In the genomic region with DNA sequence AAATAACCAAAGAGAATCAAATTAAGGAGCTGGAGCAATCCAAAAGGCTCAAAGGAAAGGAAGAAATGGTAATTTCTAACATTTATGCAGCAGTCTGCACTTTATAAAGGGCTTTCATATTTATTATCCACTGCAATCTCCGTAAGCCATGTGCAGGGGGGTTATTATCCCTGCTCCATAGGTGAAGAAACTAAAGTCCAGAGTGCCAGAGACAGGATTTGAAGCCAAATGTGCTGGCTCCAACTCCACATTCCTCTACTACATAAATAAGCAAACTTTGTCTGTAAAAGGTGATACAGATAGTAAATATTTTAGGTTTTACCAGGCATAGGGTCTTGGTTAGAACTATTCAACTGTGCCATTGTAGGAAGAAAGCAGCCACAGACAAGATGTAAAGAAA, we compare ENCODE assay signal across 28 cellular contexts.
"Had no signal": no experiment of that assay in that cellular context is flagged by ENCODE, and none has a peak within 500 bp of the region (broad histone marks: within the 10 kb centered on the region; RNA-seq: fewer than 3 reads in every experiment).

No MANE protein-coding gene starts in this region.

- DNase-seq: colonic mucosa; cortex of kidney; effector CD8-positive, alpha-beta T cell; effector memory CD8-positive, alpha-beta T cell; endodermal cell; erythroblast; esophagus squamous epithelium; foreskin melanocyte; gastrocnemius medialis; heart left ventricle; hypothalamus; immature natural killer cell; islet precursor cell; kidney; kidney glomerular epithelial cell; left colon; left ventricle myocardium inferior; lower lobe of right lung; mesenchymal stem cell; mucosa of descending colon; naive B cell had no signal

- H3K4me1 ChIP-seq: colonic mucosa, esophagus squamous epithelium, gastrocnemius medialis, heart left ventricle, left ventricle myocardium inferior, lower lobe of right lung had no signal

- H3K36me3 ChIP-seq: colonic mucosa, esophagus squamous epithelium, gastrocnemius medialis, heart left ventricle, left ventricle myocardium inferior, lower lobe of right lung had no signal

- H3K4me2 ChIP-seq: hepatocyte had no signal

- H3K4me3 Mint-ChIP-seq: dendritic cell treated with granulocyte-macrophage colony-stimulating factor and Interleukin-4, amounts not matched to agents 40 ng/mL and 50 ng/mL, for 4 days; effector memory CD8-positive, alpha-beta T cell; endodermal cell; immature natural killer cell; mesothelial cell of epicardium; naive B cell had no signal

- H3K9me3 Mint-ChIP-seq: dendritic cell treated with granulocyte-macrophage colony-stimulating factor and Interleukin-4, amounts not matched to agents 40 ng/mL and 50 ng/mL, for 4 days; effector memory CD8-positive, alpha-beta T cell had no signal

- ATAC-seq: effector memory CD8-positive, alpha-beta T cell; esophagus mucosa; gastrocnemius medialis; heart left ventricle; left colon; left lobe of liver; lower lobe of right lung; mucosa of descending colon had no signal

- FAIRE-seq: endometrium, kidney had no signal

- H3K27ac Mint-ChIP-seq: dendritic cell treated with granulocyte-macrophage colony-stimulating factor and Interleukin-4, amounts not matched to agents 40 ng/mL and 50 ng/mL, for 4 days; effector memory CD8-positive, alpha-beta T cell; endodermal cell; immature natural killer cell; mesothelial cell of epicardium; naive B cell had no signal

- H3K27ac ChIP-seq: colonic mucosa, epithelial cell of prostate, esophagus squamous epithelium, gastrocnemius medialis, heart left ventricle, hepatocyte, left ventricle myocardium inferior, lower lobe of right lung had no signal

- H3K4me1 Mint-ChIP-seq: endodermal cell, immature natural killer cell, mesothelial cell of epicardium, naive B cell had no signal

- H3K9me3 ChIP-seq: colonic mucosa, esophagus squamous epithelium, gastrocnemius medialis, lower lobe of right lung, mucosa of descending colon had no signal

- H3K36me3 Mint-ChIP-seq: immature natural killer cell, mesothelial cell of epicardium, naive B cell had no signal

- H3K79me2 ChIP-seq: hepatocyte had no signal

- H3K27me3 ChIP-seq: colonic mucosa, hepatocyte had no signal

- H3K4me3 ChIP-seq: colonic mucosa, esophagus squamous epithelium, gastrocnemius medialis, heart left ventricle, hepatocyte, left ventricle myocardium inferior, lower lobe of right lung, mucosa of descending colon had no signal

- H2AFZ ChIP-seq: hepatocyte had no signal
